In genomic region chr5:149745-150450, GRCh38 we compare ENCODE assay signal across 14 cellular contexts. TPM values are rescaled to one million over a fixed set of nuclear protein-coding genes. Genes with fewer than 3 reads are reported as not detected.
DNase-seq lines count a peak whose midpoint lies in the region; ATAC-seq and TF ChIP-seq lines count a peak whose summit lies in the region.
"Had no signal": no experiment of that assay in that cellular context is flagged by ENCODE, and none has a peak within 500 bp of the region (broad histone marks: within the 10 kb centered on the region; RNA-seq: fewer than 3 reads in every experiment).

No MANE protein-coding gene starts in this region.

- H3K4me3 ChIP-seq in PC-3 (ENCODE audit: low read length) = peak overlapping the region; percentile 36
- H3K4me3 ChIP-seq: body of pancreas, mucosa of descending colon, SJCRH30 had no signal

- no peak for TF ChIP-seq CTCF in C4-2B (conservative IDR thresholded peaks at IDR 0.05)
- no peak for TF ChIP-seq CTCF in PC-3 (conservative IDR thresholded peaks at IDR 0.05; ENCODE audit: low read depth, low read length)
- no peak for TF ChIP-seq CTCF in WTC11 (IDR thresholded peaks at IDR 0.05)

- peaks cover 23% of the 10 kb centered on the region for H3K9me3 Mint-ChIP-seq in WTC11

- peaks cover 76% of the 10 kb centered on the region for H3K36me3 Mint-ChIP-seq in WTC11

- H3K27ac ChIP-seq in C4-2B (peak overlapping the region; percentile 53; the same call in 1 of the 2 replicates), PC-3 (ENCODE audit: low read length) (peak overlapping the region; percentile 94), epithelial cell of prostate (peak overlapping the region; percentile 12)
- H3K27ac ChIP-seq: body of pancreas, SJCRH30 had no signal

- peaks cover 11% of the 10 kb centered on the region for H3F3A ChIP-seq in PC-3 (ENCODE audit: low read length, unreplicated experiment)

- H3K9ac ChIP-seq in PC-3 (ENCODE audit: low read length) = peak overlapping the region; percentile 71

- no peaks in the 10 kb centered on the region; the same call in 1 of the 2 replicates for H3K36me3 ChIP-seq in PC-3 (ENCODE audit: low read depth, low read length)
- H3K36me3 ChIP-seq: SJCRH30 had no signal

- no peaks in the 10 kb centered on the region for H3K9me2 ChIP-seq in PC-3 (replicated peaks; ENCODE audit: low read length)

- no peaks in the 10 kb centered on the region for H3K79me2 ChIP-seq in PC-3 (ENCODE audit: low read length)

- peaks cover 42% of the 10 kb centered on the region for H3K4me1 ChIP-seq in PC-3 (ENCODE audit: insufficient read depth, low read length)
- H3K4me1 ChIP-seq: body of pancreas had no signal

- H3K27ac Mint-ChIP-seq in WTC11 = no peak overlapping the region

- BruUV-seq in PC-3 (replicated peaks; lab: Mats Ljungman, UMichigan) = no TSS peak

- no peaks in the 10 kb centered on the region; the same call in 1 of the 2 replicates for H3K27me3 Mint-ChIP-seq in WTC11 (ENCODE audit: low read depth)

- no peaks in the 10 kb centered on the region for H3K27me3 ChIP-seq in PC-3 (ENCODE audit: low read length)
- H3K27me3 ChIP-seq: body of pancreas, SJCRH30 had no signal

- CTCF ChIA-PET in PC-3 (lab: Charles Lee) = interaction anchor here (0.6 kb wide), 1 partner anchor 9 kb away, joined by 4 read pairs; no protein-coding TSS in a partner anchor
- CTCF ChIA-PET in WTC11 (lab: Charles Lee) = no interaction called here

- DNase-seq in LHCN-M2 (ENCODE audit: low read depth) = peak; percentile 55
- DNase-seq in PC-3 = peak; percentile 95
- DNase-seq in epithelial cell of prostate (ENCODE audit: low read depth, low spot score) = peak; percentile 36
- no peak for DNase-seq in sciatic nerve (ENCODE audit: low spot score)
- no peak for DNase-seq in WTC11 (ENCODE audit: low spot score)
- DNase-seq in NCI-H1048 (lab: John Stamatoyannopoulos, UW) = no peak
- DNase-seq: body of pancreas, kidney glomerular epithelial cell, mucosa of descending colon, NCI-H1092, SJCRH30, T1000 had no signal

- no peak overlapping the region for H2AFZ ChIP-seq in PC-3 (ENCODE audit: low read length)

- H3K4me3 Mint-ChIP-seq in WTC11 = no peak overlapping the region

- ATAC-seq in PC-3 (peak; percentile 81), sciatic nerve (no peak), WTC11 (no peak), HG02970 (IDR thresholded peaks at IDR 0.05; ENCODE audit: low FRiP score, unreplicated experiment) (no peak)
- ATAC-seq: body of pancreas, mucosa of descending colon had no signal

- intact Hi-C loops in PC-3 (cut with micrococcal nuclease) = no loop called here
- intact Hi-C loops in sciatic nerve (cut with DNase I) = no loop called here

- POLR2A ChIA-PET in PC-3 (lab: Charles Lee; ENCODE audit: unreplicated experiment) = interaction anchor here (0.7 kb wide), 1 partner anchor 58 kb away, joined by 5 read pairs; no protein-coding TSS in a partner anchor
- POLR2A ChIA-PET in WTC11 (lab: Charles Lee) = no interaction called here

- H3K4me1 Mint-ChIP-seq in WTC11 = no peaks in the 10 kb centered on the region

- peak overlapping the region; percentile 79 for H3K4me2 ChIP-seq in PC-3 (ENCODE audit: low read length)

- peaks cover 20% of the 10 kb centered on the region for H3K9me3 ChIP-seq in PC-3 (ENCODE audit: low read length)
- H3K9me3 ChIP-seq: SJCRH30 had no signal

- H4K20me1 ChIP-seq in PC-3 (ENCODE audit: low read length) = no peaks in the 10 kb centered on the region

TF ChIP-seq in WTC11, 78 proteins besides CTCF, POLR2A, EP300 and RAD21:
- TF ChIP-seq CREM (CRISPR knock-in tag; IDR thresholded peaks at IDR 0.05) (no peak), ATF1 (CRISPR knock-in tag; IDR thresholded peaks at IDR 0.05) (no peak), GRHL2 (CRISPR knock-in tag; IDR thresholded peaks at IDR 0.05; ENCODE audit: insufficient replicate concordance, severe bottlenecking) (no peak), FOXJ3 (CRISPR knock-in tag; IDR thresholded peaks at IDR 0.05; ENCODE audit: borderline replicate concordance) (no peak), IRF2 (CRISPR knock-in tag; IDR thresholded peaks at IDR 0.05; ENCODE audit: borderline replicate concordance, low read depth) (no peak), JAZF1 (CRISPR knock-in tag; IDR thresholded peaks at IDR 0.05) (no peak), ZBTB21 (CRISPR knock-in tag; IDR thresholded peaks at IDR 0.05; ENCODE audit: borderline replicate concordance) (no peak), SMAD4 (CRISPR knock-in tag; IDR thresholded peaks at IDR 0.05) (no peak), FOXP4 (CRISPR knock-in tag; IDR thresholded peaks at IDR 0.05) (no peak), JUN (CRISPR knock-in tag; IDR thresholded peaks at IDR 0.05) (no peak), IRF1 (CRISPR knock-in tag; IDR thresholded peaks at IDR 0.05) (no peak), MXD4 (CRISPR knock-in tag; IDR thresholded peaks at IDR 0.05; ENCODE audit: borderline replicate concordance) (no peak), RELA (CRISPR knock-in tag; IDR thresholded peaks at IDR 0.05; ENCODE audit: borderline replicate concordance) (no peak)

RNA-seq across cellular contexts. Expression of gene LRRC14B, which starts 41.4 kb away (rescaled TPM):
- 0.06 TPM in 1 of 2 replicates, not detected in the other for total RNA-seq in LHCN-M2 (2014; rRNA removed)
- not detected for polyA plus RNA-seq in LHCN-M2 (2012)
- total RNA-seq in PC-3 (2014; rRNA removed) = not detected in 2 replicates
- total RNA-seq in sciatic nerve = not detected
- 0.11 TPM in 1 of 3 replicates, not detected in the others for total RNA-seq in WTC11 (2021)
- total RNA-seq: body of pancreas, mucosa of descending colon, SJCRH30 had no signal

RNA-seq across cellular contexts. Expression of gene PLEKHG4B, which starts 57.9 kb away (rescaled TPM):
- total RNA-seq in LHCN-M2 (2014; rRNA removed) (0.06 and 0.38 TPM in 2 replicates), PC-3 (2014; rRNA removed) (1.2 and 1.4 TPM in 2 replicates), sciatic nerve (1.1 TPM), WTC11 (2021) (51.4 to 53.0 TPM (median 52.1 TPM) in 3 replicates)
- polyA plus RNA-seq in LHCN-M2 (2012) = 0.18 TPM

Comparison
In these comparisons a context has a peak if more than half of its experiments do, and no peak if none do; other contexts are left out.
1. H3K27ac ChIP-seq: peak in every context shown above with its lines; median percentile 94 in PC-3; 53 in C4-2B; 12 in epithelial cell of prostate.
2. DNase-seq: peak in LHCN-M2 (single experiment), PC-3 (single experiment) and epithelial cell of prostate (single experiment); none in sciatic nerve (single experiment), WTC11 (single experiment) and NCI-H1048 (single experiment).
3. RNA of gene PLEKHG4B, which starts 57.9 kb away (total RNA-seq): 51.4 to 53.0 TPM in WTC11; 1.2 to 1.4 TPM in PC-3, 1.1 TPM in sciatic nerve (single experiment) and 0.06 to 0.38 TPM in LHCN-M2; every median in the first group is over 10 times any median in the second.